ENCODE assay signal across 1 cellular context in genomic region chr16:1420540-1421205, GRCh38.
TF ChIP-seq lines count a peak whose summit lies in the region.

TSS of gene UQCC4 (minus strand) at chr16:1420747. CDS start at chr16:1420723, 24 bp downstream.

TF ChIP-seq in SK-N-SH, 30 proteins besides CTCF, POLR2A, EP300 and RAD21 (continued from another document):
- peak; percentile 76 for TF ChIP-seq MXI1 (IDR thresholded peaks at IDR 0.05; ENCODE audit: low read depth, low read length)
- 0 out of 2 replicates have a peak, but pooled peaks have one; percentile 91 for TF ChIP-seq SIN3A (IDR thresholded peaks at IDR 0.05; ENCODE audit: borderline replicate concordance, low read depth, low read length)
- peak; percentile 36; the same call in 1 of the 2 replicates for TF ChIP-seq TCF12 (IDR thresholded peaks at IDR 0.05)
- no peak for TF ChIP-seq USF2 (IDR thresholded peaks at IDR 0.05; ENCODE audit: borderline replicate concordance, low read depth, low read length)
- no peak for TF ChIP-seq MEF2A (IDR thresholded peaks at IDR 0.05; ENCODE audit: borderline replicate concordance, low read depth)
- no peak for TF ChIP-seq SMC3 (IDR thresholded peaks at IDR 0.05; ENCODE audit: low read depth, low read length)
- peak; percentile 90 for TF ChIP-seq YY1 (IDR thresholded peaks at IDR 0.05; ENCODE audit: low read depth)
- no peak for TF ChIP-seq JUND (IDR thresholded peaks at IDR 0.05)
